ENCODE assay signal across 23 cellular contexts in genomic region chr2:221655279-221655678, GRCh38.
"Had no signal": no experiment of that assay in that cellular context is flagged by ENCODE, and none has a peak within 500 bp of the region (broad histone marks: within the 10 kb centered on the region; RNA-seq: fewer than 3 reads in every experiment).

No MANE protein-coding gene starts in this region.

- ATAC-seq: effector memory CD8-positive, alpha-beta T cell; left cardiac atrium; left lung; mucosa of descending colon; natural killer cell treated with Interleukin-12 subunit alpha and Interleukin-12 subunit beta and Interleukin-15 and Interleukin-18, amount 100 ng/mL, for 72 hours; sciatic nerve had no signal

- H3K4me1 ChIP-seq: left lung, prostate gland, right atrium auricular region, stomach, thyroid gland had no signal

- H3K4me3 Mint-ChIP-seq: mesothelial cell of epicardium; naive B cell; natural killer cell treated with Interleukin-12 subunit alpha and Interleukin-12 subunit beta and Interleukin-15 and Interleukin-18, amount 100 ng/mL, for 72 hours had no signal

- H3K4me2 ChIP-seq: smooth muscle cell had no signal

- H3K9me3 Mint-ChIP-seq: mesothelial cell of epicardium; natural killer cell treated with Interleukin-12 subunit alpha and Interleukin-12 subunit beta and Interleukin-15 and Interleukin-18, amount 100 ng/mL, for 72 hours had no signal

- H3K4me3 ChIP-seq: left lung, mucosa of descending colon, prostate gland, right atrium auricular region, smooth muscle cell, stomach, thyroid gland had no signal

- H3K27ac Mint-ChIP-seq: effector memory CD8-positive, alpha-beta T cell; mesothelial cell of epicardium; naive B cell; natural killer cell treated with Interleukin-12 subunit alpha and Interleukin-12 subunit beta and Interleukin-15 and Interleukin-18, amount 100 ng/mL, for 72 hours had no signal

- DNase-seq: cortex of kidney; effector memory CD8-positive, alpha-beta T cell; hypothalamus; left cardiac atrium; left lung; mesenchymal stem cell; mucosa of descending colon; naive B cell; nucleus accumbens; stimulated activated CD4-positive, alpha-beta T cell treated with anti-CD3 and anti-CD28 coated beads, Interleukin-12 subunit alpha, Interleukin-12 subunit beta, amount 100 ng/mL, for 4 hours; stimulated activated CD4-positive, alpha-beta T cell treated with anti-CD3 and anti-CD28 coated beads, Interleukin-1b, Interleukin-23, amount 100 ng/mL, for 48 hours; stimulated activated CD4-positive, alpha-beta T cell treated with anti-CD3 and anti-CD28 coated beads, Interleukin-4, amount 100 ng/mL, for 1 hour; stimulated activated CD8-positive, alpha-beta memory T cell treated with anti-CD3 and anti-CD28 coated beads, Interleukin-4, amount 100 ng/mL, for 48 hours; stimulated activated naive CD4-positive, alpha-beta T cell; stomach; thyroid gland; trophoblast cell had no signal

- H3K36me3 Mint-ChIP-seq: mesothelial cell of epicardium; naive B cell; natural killer cell treated with Interleukin-12 subunit alpha and Interleukin-12 subunit beta and Interleukin-15 and Interleukin-18, amount 100 ng/mL, for 72 hours had no signal

- H3K36me3 ChIP-seq: left lung, prostate gland, right atrium auricular region, stomach, thyroid gland had no signal

- H3K4me1 Mint-ChIP-seq: naive B cell had no signal

- H3K27ac ChIP-seq: left lung, prostate gland, right atrium auricular region, stomach, thyroid gland had no signal

- H3K9me3 ChIP-seq: left lung, mucosa of descending colon, prostate gland, right atrium auricular region, stomach, thyroid gland had no signal

- H3K27me3 Mint-ChIP-seq: natural killer cell treated with Interleukin-12 subunit alpha and Interleukin-12 subunit beta and Interleukin-15 and Interleukin-18, amount 100 ng/mL, for 72 hours had no signal

- H3K27me3 ChIP-seq: left lung, right atrium auricular region, stomach, thyroid gland had no signal
